ENCODE assay signal across 7 cellular contexts in genomic region chr5:7306556-7306955, GRCh38.
DNase-seq lines count a peak whose midpoint lies in the region; ATAC-seq and TF ChIP-seq lines count a peak whose summit lies in the region.
"Not testable (repeated sequence)": the region's sequence is repeated elsewhere in the genome, so short reads cannot be mapped to it uniquely, and the experiment has no call there.

No MANE protein-coding gene starts in this region.

- H3F3A ChIP-seq in GM23248 (ENCODE audit: insufficient read depth): not testable (repeated sequence)

- not testable (repeated sequence) for H3K4me3 ChIP-seq in GM23248, mucosa of descending colon

- not testable (repeated sequence) for H3K4me1 Mint-ChIP-seq in activated CD4-positive, alpha-beta T cell treated with anti-CD3 and anti-CD28 coated beads, Interleukin-2, amount 10 ng/mL, durations not matched to agents 24 days and 14 days

- H3K9me3 Mint-ChIP-seq in activated CD4-positive, alpha-beta T cell treated with anti-CD3 and anti-CD28 coated beads, Interleukin-2, amount 10 ng/mL, durations not matched to agents 24 days and 14 days: not testable (repeated sequence)

- ATAC-seq in mucosa of descending colon: peak; percentile 65

- intact Hi-C loops in activated CD4-positive, alpha-beta T cell treated with anti-CD3 and anti-CD28 coated beads, Interleukin-2, amount 10 ng/mL, durations not matched to agents 24 days and 14 days (cut with micrococcal nuclease); mucosa of descending colon (cut with DNase I, micrococcal nuclease): not testable (repeated sequence)

- not testable (repeated sequence) for H3K4me3 Mint-ChIP-seq in activated CD4-positive, alpha-beta T cell treated with anti-CD3 and anti-CD28 coated beads, Interleukin-2, amount 10 ng/mL, durations not matched to agents 24 days and 14 days

- DNase-seq in GM23248 (peak; percentile 13), NAMALWA (ENCODE audit: low spot score) (peak; percentile 89), SK-MEL-5 (ENCODE audit: low read depth, low spot score) (peak; percentile 52), mucosa of descending colon (peak in 1 of 3 donors; percentile 14)
- DNase-seq in activated CD4-positive, alpha-beta T cell treated with anti-CD3 and anti-CD28 coated beads, Interleukin-2, amount 10 ng/mL, durations not matched to agents 24 days and 14 days: peak; percentile 54
- DNase-seq in activated naive CD4-positive, alpha-beta T cell treated with anti-CD3 and anti-CD28 coated beads, Interleukin-2, amount 50 U/mL, for 16 hours: peak; percentile 16
- peak; percentile 6 for DNase-seq in stimulated activated CD4-positive, alpha-beta T cell treated with anti-CD3 and anti-CD28 coated beads, Interleukin-4, amount 100 ng/mL, for 1 hour

- not testable (repeated sequence) for TF ChIP-seq CTCF in mucosa of descending colon (IDR thresholded peaks at IDR 0.05)

- H3K79me2 ChIP-seq in GM23248 (ENCODE audit: insufficient read depth): not testable (repeated sequence)

- WGBS in GM23248 (ENCODE audit: low coverage in 1 of 2, low lambda C conversion rate in 2 of 2, missing lambda C conversion rate in 2 of 2), 2 experiments: 72 to 78% methylated on average over 8 to 10 of the region's 10 CpGs

- not testable (repeated sequence) for H3K4me2 ChIP-seq in GM23248 (ENCODE audit: unreplicated experiment)

- not testable (repeated sequence) for H3K27ac ChIP-seq in GM23248

- H2AFZ ChIP-seq in GM23248: not testable (repeated sequence)

- not testable (repeated sequence) for H3K27me3 Mint-ChIP-seq in activated CD4-positive, alpha-beta T cell treated with anti-CD3 and anti-CD28 coated beads, Interleukin-2, amount 10 ng/mL, durations not matched to agents 24 days and 14 days

- not testable (repeated sequence) for H3K4me1 ChIP-seq in GM23248 (ENCODE audit: insufficient read depth); mucosa of descending colon (ENCODE audit: low read depth)

- H3K9me2 ChIP-seq in GM23248 (ENCODE audit: insufficient read depth): not testable (repeated sequence)

- in situ Hi-C loops in GM23248 (cut with MboI); SK-MEL-5 (cut with HindIII; ENCODE audit: low pct_unique_long_range_greater_than_20kb, low sequenced_read_pairs): not testable (repeated sequence)

- H3K36me3 ChIP-seq in GM23248 (ENCODE audit: low read depth); mucosa of descending colon (ENCODE audit: low read depth): not testable (repeated sequence)

- H3K9me3 ChIP-seq in GM23248 (ENCODE audit: low read depth); mucosa of descending colon: not testable (repeated sequence)

- H4K20me1 ChIP-seq in GM23248 (ENCODE audit: insufficient read depth): not testable (repeated sequence)

- not testable (repeated sequence) for H3K27ac Mint-ChIP-seq in activated CD4-positive, alpha-beta T cell treated with anti-CD3 and anti-CD28 coated beads, Interleukin-2, amount 10 ng/mL, durations not matched to agents 24 days and 14 days

- not testable (repeated sequence) for H3K27me3 ChIP-seq in GM23248 (replicated peaks; ENCODE audit: insufficient read depth)

- H3K9ac ChIP-seq in GM23248: not testable (repeated sequence)

- not testable (repeated sequence) for H3K36me3 Mint-ChIP-seq in activated CD4-positive, alpha-beta T cell treated with anti-CD3 and anti-CD28 coated beads, Interleukin-2, amount 10 ng/mL, durations not matched to agents 24 days and 14 days (ENCODE audit: low read depth)
